Comparison of ENCODE assay signal across 5 cellular contexts in the genomic region with DNA sequence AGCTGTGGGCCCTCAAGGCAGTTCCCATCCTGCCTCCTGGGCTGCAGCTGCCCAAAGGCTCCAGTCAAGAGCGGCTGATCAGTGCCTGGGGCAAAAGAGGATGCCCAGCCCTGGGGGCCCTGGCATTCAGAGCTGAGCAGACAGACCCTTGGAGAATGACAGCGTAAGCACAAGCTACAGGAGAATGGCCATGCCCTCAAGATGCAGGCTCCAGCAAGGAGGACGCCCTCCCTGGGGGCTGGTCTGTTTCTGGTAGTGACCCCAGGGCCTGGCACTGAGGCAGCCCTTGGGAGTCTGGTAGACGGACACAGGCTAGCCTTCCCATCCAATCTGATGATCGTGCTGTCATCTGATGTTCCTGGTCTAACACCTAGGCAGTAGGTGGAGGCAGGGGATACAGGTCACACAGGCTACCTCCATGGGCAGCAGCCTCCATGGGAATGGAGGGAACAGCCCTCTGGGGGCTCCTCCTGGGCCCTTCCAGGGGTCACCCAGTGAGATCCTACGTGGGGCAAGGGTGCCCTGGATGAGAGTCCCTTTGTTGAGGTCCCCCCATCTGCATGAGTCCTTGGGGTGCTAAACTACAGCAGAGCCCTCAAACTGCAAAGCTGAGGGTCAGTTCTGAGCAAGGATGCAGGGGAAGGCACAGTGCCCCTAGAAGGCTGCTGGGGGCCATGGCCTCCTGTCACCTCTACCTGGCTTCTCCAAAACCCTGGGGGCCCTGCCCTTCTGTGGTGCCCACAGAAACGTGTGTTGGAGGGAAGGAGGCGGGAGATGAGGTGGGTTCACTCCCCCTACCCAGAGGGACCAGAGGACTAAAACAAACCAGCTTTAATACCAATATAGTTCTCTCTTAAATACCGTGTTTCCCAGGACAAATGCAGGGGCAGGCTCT. TPM values are rescaled to one million over a fixed set of nuclear protein-coding genes. Genes with fewer than 3 reads are reported as not detected.
"Had no signal": no experiment of that assay in that cellular context is flagged by ENCODE, and none has a peak within 500 bp of the region (broad histone marks: within the 10 kb centered on the region; RNA-seq: fewer than 3 reads in every experiment).

No MANE protein-coding gene starts in this region.

- H3K4me1 Mint-ChIP-seq: neural crest cell had no signal

- FAIRE-seq: keratinocyte had no signal

- H3K9me3 Mint-ChIP-seq: activated B cell treated with CpG ODN at 0.5 μM for 24 hours; neural crest cell; T-helper 2 cell treated with Interferon-gamma antibody and Interleukin-4, amounts not matched to agents 5 μg/mL and 100 μg/mL, for 36 hours had no signal

- H3K4me3 Mint-ChIP-seq: activated B cell treated with CpG ODN at 0.5 μM for 24 hours; T-helper 2 cell treated with Interferon-gamma antibody and Interleukin-4, amounts not matched to agents 5 μg/mL and 100 μg/mL, for 36 hours had no signal

- H3K27me3 Mint-ChIP-seq: activated B cell treated with CpG ODN at 0.5 μM for 24 hours had no signal

RNA-seq across cellular contexts. Expression of a gene that starts 28.8 kb away (rescaled TPM):
- total RNA-seq: glomerular endothelial cell had no signal
